20 cellular contexts compared by ENCODE assay signal in the genomic region with DNA sequence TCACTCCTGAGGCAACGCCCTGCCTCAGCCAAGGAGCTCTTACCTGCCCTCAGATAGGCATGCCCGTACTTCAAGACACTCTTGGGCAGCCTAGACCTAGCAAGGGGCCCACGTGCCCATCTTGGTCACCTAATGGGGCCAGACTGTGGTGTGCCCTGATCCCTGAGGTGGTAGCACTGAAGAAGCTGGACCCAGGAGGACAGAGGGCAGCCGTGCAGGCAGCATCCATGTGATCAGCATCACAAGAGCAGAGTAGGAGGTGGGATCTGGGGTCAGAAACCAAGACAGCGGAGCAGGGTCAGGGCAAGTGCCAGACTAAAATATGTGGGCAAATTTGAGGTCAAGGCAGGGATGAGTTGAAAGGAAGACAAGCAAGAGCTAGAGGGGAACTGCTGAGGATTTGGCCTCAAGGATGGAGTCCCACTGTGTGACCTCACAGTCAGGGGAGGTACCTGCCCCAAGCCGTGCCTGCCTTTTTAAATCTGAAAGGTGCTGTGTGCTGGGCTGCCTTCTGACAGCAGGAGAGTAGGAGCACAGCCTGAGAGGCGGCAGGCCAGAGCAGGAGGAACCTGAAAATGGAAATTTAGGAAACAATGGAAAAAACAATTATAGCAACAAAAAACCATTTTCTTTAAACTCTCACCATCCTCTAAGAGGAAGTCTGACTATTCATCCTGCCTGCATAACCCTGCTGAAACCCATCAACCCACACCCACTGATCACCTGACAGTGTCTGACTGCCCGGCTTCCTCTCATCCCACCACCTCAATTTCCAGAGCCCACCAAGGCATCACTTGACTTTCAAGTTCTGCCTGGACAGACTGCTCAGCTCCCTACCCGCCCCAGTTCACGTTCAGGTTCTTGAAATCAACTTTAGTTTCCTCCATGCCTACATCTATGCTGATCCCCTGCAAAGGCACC. TPM values are rescaled to one million over a fixed set of nuclear protein-coding genes. Genes with fewer than 3 reads are reported as not detected.
A peak's percentile ranks its signal among the peaks of the same experiment; 100 is the strongest.
DNase-seq lines count a peak whose midpoint lies in the region; ATAC-seq and TF ChIP-seq lines count a peak whose summit lies in the region.
"Had no signal": no experiment of that assay in that cellular context is flagged by ENCODE, and none has a peak within 500 bp of the region (broad histone marks: within the 10 kb centered on the region; RNA-seq: fewer than 3 reads in every experiment).

No MANE protein-coding gene starts in this region.

- peaks cover 5% of the 10 kb centered on the region for H4K20me1 ChIP-seq in smooth muscle cell (ENCODE audit: low read depth)

- POLR2A ChIA-PET in activated naive CD8-positive, alpha-beta T cell treated with anti-CD3 and anti-CD28 coated beads, Interleukin-2, amount 10 ng/mL, durations not matched to agents 7 days and 5 days (lab: Charles Lee): no interaction called here

- peaks cover 26% of the 10 kb centered on the region for H3K4me1 Mint-ChIP-seq in activated naive CD8-positive, alpha-beta T cell treated with anti-CD3 and anti-CD28 coated beads, Interleukin-2, amount 10 ng/mL, durations not matched to agents 7 days and 5 days
- H3K4me1 Mint-ChIP-seq in activated naive CD8-positive, alpha-beta T cell treated with anti-CD3 and anti-CD28 coated beads, Interleukin-2, amount 50 U/mL, for 24 hours: peaks cover 42% of the 10 kb centered on the region
- peaks cover 38% of the 10 kb centered on the region for H3K4me1 Mint-ChIP-seq in activated T-helper 17 cell treated with anti-CD3 and anti-CD28 coated beads, Interleukin-2, amount 50 U/mL, for 72 hours
- peaks cover 23 to 43% of the 10 kb centered on the region in 2 donors for H3K4me1 Mint-ChIP-seq in stimulated activated naive B cell treated with anti-CD40 and anti-IgM and Interleukin-4, amounts not matched to agents 10 μg/mL and 1 μg/mL and 100 μg/mL, for 72 hours

- TF ChIP-seq CTCF in smooth muscle cell (IDR thresholded peaks at IDR 0.05; ENCODE audit: borderline replicate concordance, insufficient read depth, poor library complexity, severe bottlenecking): no peak

- no peaks in the 10 kb centered on the region for H3F3A ChIP-seq in smooth muscle cell (ENCODE audit: low read depth)

- H3K36me3 ChIP-seq in HUES6 (ENCODE audit: control insufficient read depth, insufficient read depth, low read length): peaks cover 17% of the 10 kb centered on the region; the same call in 1 of the 2 replicates
- H3K36me3 ChIP-seq in smooth muscle cell (ENCODE audit: low read depth): no peaks in the 10 kb centered on the region
- H3K36me3 ChIP-seq: esophagus squamous epithelium, Peyer's patch had no signal

- 96% methylated on average over 10 of the region's 10 CpGs for WGBS in smooth muscle cell (ENCODE audit: low lambda C conversion rate)

- H3K4me1 ChIP-seq in HUES6 (ENCODE audit: control insufficient read depth, insufficient read depth, low read length) (peaks cover 41% of the 10 kb centered on the region), smooth muscle cell (ENCODE audit: low read depth) (no peaks in the 10 kb centered on the region)
- H3K4me1 ChIP-seq: esophagus squamous epithelium had no signal

- H3K9ac ChIP-seq in HUES6 (ENCODE audit: low read length): no peak overlapping the region
- H3K9ac ChIP-seq in smooth muscle cell (ENCODE audit: low read depth): no peak overlapping the region
- H3K9ac ChIP-seq: SK-N-SH had no signal

- H3K79me2 ChIP-seq in smooth muscle cell (ENCODE audit: low read depth): peaks cover 46% of the 10 kb centered on the region

- no peak overlapping the region for H3K4me2 ChIP-seq in smooth muscle cell
- H3K4me2 ChIP-seq: SK-N-SH had no signal

- H3K4me3 Mint-ChIP-seq in activated naive CD8-positive, alpha-beta T cell treated with anti-CD3 and anti-CD28 coated beads, Interleukin-2, amount 10 ng/mL, durations not matched to agents 7 days and 5 days: peak overlapping the region; percentile 16
- H3K4me3 Mint-ChIP-seq in activated naive CD8-positive, alpha-beta T cell treated with anti-CD3 and anti-CD28 coated beads, Interleukin-2, amount 50 U/mL, for 24 hours: no peak overlapping the region
- peak overlapping the region; percentile 73 for H3K4me3 Mint-ChIP-seq in activated T-helper 17 cell treated with anti-CD3 and anti-CD28 coated beads, Interleukin-2, amount 50 U/mL, for 72 hours
- H3K4me3 Mint-ChIP-seq in stimulated activated naive B cell treated with anti-CD40 and anti-IgM and Interleukin-4, amounts not matched to agents 10 μg/mL and 1 μg/mL and 100 μg/mL, for 72 hours: peak overlapping the region in 1 of 2 donors; percentile 49
- H3K4me3 Mint-ChIP-seq: activated naive CD8-positive, alpha-beta T cell had no signal

- H3K9me3 ChIP-seq in HUES6 (ENCODE audit: control insufficient read depth, insufficient read depth, low read depth, low read length) (peaks cover 11% of the 10 kb centered on the region; the same call in 1 of the 2 replicates), smooth muscle cell (replicated peaks; ENCODE audit: low read depth) (no peaks in the 10 kb centered on the region)
- H3K9me3 ChIP-seq: esophagus squamous epithelium, Peyer's patch, SK-N-SH had no signal

- ATAC-seq in activated naive CD8-positive, alpha-beta T cell treated with anti-CD3 and anti-CD28 coated beads, Interleukin-2, amount 10 ng/mL, durations not matched to agents 7 days and 5 days (ENCODE audit: low read depth): peak; percentile 66
- no peak for ATAC-seq in activated naive CD8-positive, alpha-beta T cell treated with anti-CD3 and anti-CD28 coated beads, Interleukin-2, amount 50 U/mL, for 24 hours
- ATAC-seq in activated T-helper 17 cell treated with anti-CD3 and anti-CD28 coated beads, Interleukin-2, amount 50 U/mL, for 72 hours (replicated peaks): no peak
- no peak for ATAC-seq in stimulated activated naive B cell treated with anti-CD40 and anti-IgM and Interleukin-4, amounts not matched to agents 10 μg/mL and 1 μg/mL and 100 μg/mL, for 72 hours (replicated peaks)
- ATAC-seq in HG03045 (IDR thresholded peaks at IDR 0.05; ENCODE audit: unreplicated experiment): no peak
- ATAC-seq: sciatic nerve had no signal

- H3K4me3 ChIP-seq in HUES6 (ENCODE audit: low read depth, low read length) (no peak overlapping the region), smooth muscle cell (no peak overlapping the region)
- H3K4me3 ChIP-seq: dorsolateral prefrontal cortex, esophagus squamous epithelium, Peyer's patch had no signal

- H3K27me3 Mint-ChIP-seq in activated naive CD8-positive, alpha-beta T cell treated with anti-CD3 and anti-CD28 coated beads, Interleukin-2, amount 10 ng/mL, durations not matched to agents 7 days and 5 days: no peaks in the 10 kb centered on the region
- no peaks in the 10 kb centered on the region for H3K27me3 Mint-ChIP-seq in activated naive CD8-positive, alpha-beta T cell treated with anti-CD3 and anti-CD28 coated beads, Interleukin-2, amount 50 U/mL, for 24 hours
- H3K27me3 Mint-ChIP-seq in activated T-helper 17 cell treated with anti-CD3 and anti-CD28 coated beads, Interleukin-2, amount 50 U/mL, for 72 hours: no peaks in the 10 kb centered on the region
- H3K27me3 Mint-ChIP-seq in stimulated activated naive B cell treated with anti-CD40 and anti-IgM and Interleukin-4, amounts not matched to agents 10 μg/mL and 1 μg/mL and 100 μg/mL, for 72 hours: no peaks in the 10 kb centered on the region
- H3K27me3 Mint-ChIP-seq: activated naive CD8-positive, alpha-beta T cell had no signal

- H3K27ac ChIP-seq in HUES6 (ENCODE audit: low read depth, low read length) (peak overlapping the region; percentile 5; the same call in 1 of the 2 replicates), smooth muscle cell (ENCODE audit: low read depth) (no peak overlapping the region)
- H3K27ac ChIP-seq: brain microvascular endothelial cell, dorsolateral prefrontal cortex, esophagus squamous epithelium had no signal

- no peaks in the 10 kb centered on the region for H3K9me3 Mint-ChIP-seq in activated naive CD8-positive, alpha-beta T cell treated with anti-CD3 and anti-CD28 coated beads, Interleukin-2, amount 10 ng/mL, durations not matched to agents 7 days and 5 days
- H3K9me3 Mint-ChIP-seq in activated naive CD8-positive, alpha-beta T cell treated with anti-CD3 and anti-CD28 coated beads, Interleukin-2, amount 50 U/mL, for 24 hours: no peaks in the 10 kb centered on the region
- H3K9me3 Mint-ChIP-seq in activated T-helper 17 cell treated with anti-CD3 and anti-CD28 coated beads, Interleukin-2, amount 50 U/mL, for 72 hours: no peaks in the 10 kb centered on the region
- H3K9me3 Mint-ChIP-seq in stimulated activated naive B cell treated with anti-CD40 and anti-IgM and Interleukin-4, amounts not matched to agents 10 μg/mL and 1 μg/mL and 100 μg/mL, for 72 hours: no peaks in the 10 kb centered on the region

- DNase-seq in activated naive CD8-positive, alpha-beta T cell treated with anti-CD3 and anti-CD28 coated beads, Interleukin-2, amount 10 ng/mL, durations not matched to agents 7 days and 5 days: no peak
- DNase-seq in activated naive CD8-positive, alpha-beta T cell treated with anti-CD3 and anti-CD28 coated beads, Interleukin-2, amount 50 U/mL, for 24 hours: no peak
- no peak for DNase-seq in stimulated activated naive B cell treated with anti-CD40 and anti-IgM and Interleukin-4, amounts not matched to agents 10 μg/mL and 1 μg/mL and 100 μg/mL, for 72 hours
- DNase-seq in glomerular visceral epithelial cell (ENCODE audit: extremely low spot score) (no peak), smooth muscle cell (lab: John Stamatoyannopoulos, UW; ENCODE audit: unreplicated experiment) (no peak)
- DNase-seq: brain microvascular endothelial cell, Calu3, dorsolateral prefrontal cortex, esophagus squamous epithelium, H7, left ventricle myocardium superior, NCI-H1105 treated with DMSO at 0.1 percent for 48 hours, NCI-H526 treated with DMSO at 0.1 percent for 48 hours, Peyer's patch, SK-N-SH had no signal

- H2AFZ ChIP-seq in smooth muscle cell (ENCODE audit: low read depth): no peak overlapping the region

- no peaks in the 10 kb centered on the region for H3K36me3 Mint-ChIP-seq in activated naive CD8-positive, alpha-beta T cell treated with anti-CD3 and anti-CD28 coated beads, Interleukin-2, amount 10 ng/mL, durations not matched to agents 7 days and 5 days
- no peaks in the 10 kb centered on the region for H3K36me3 Mint-ChIP-seq in activated naive CD8-positive, alpha-beta T cell treated with anti-CD3 and anti-CD28 coated beads, Interleukin-2, amount 50 U/mL, for 24 hours (ENCODE audit: low read depth)
- no peaks in the 10 kb centered on the region for H3K36me3 Mint-ChIP-seq in activated T-helper 17 cell treated with anti-CD3 and anti-CD28 coated beads, Interleukin-2, amount 50 U/mL, for 72 hours (ENCODE audit: low read depth)
- H3K36me3 Mint-ChIP-seq in stimulated activated naive B cell treated with anti-CD40 and anti-IgM and Interleukin-4, amounts not matched to agents 10 μg/mL and 1 μg/mL and 100 μg/mL, for 72 hours: peaks cover 2 to 4% of the 10 kb centered on the region in 2 donors
- H3K36me3 Mint-ChIP-seq: activated naive CD8-positive, alpha-beta T cell had no signal

- H3K27me3 ChIP-seq in HUES6 (ENCODE audit: control insufficient read depth, insufficient read depth, low read length) (no peaks in the 10 kb centered on the region), smooth muscle cell (ENCODE audit: low read depth) (no peaks in the 10 kb centered on the region)
- H3K27me3 ChIP-seq: brain microvascular endothelial cell, dorsolateral prefrontal cortex, esophagus squamous epithelium, Peyer's patch had no signal

- H3K27ac Mint-ChIP-seq in activated naive CD8-positive, alpha-beta T cell treated with anti-CD3 and anti-CD28 coated beads, Interleukin-2, amount 10 ng/mL, durations not matched to agents 7 days and 5 days: peak overlapping the region; percentile 83
- H3K27ac Mint-ChIP-seq in activated naive CD8-positive, alpha-beta T cell treated with anti-CD3 and anti-CD28 coated beads, Interleukin-2, amount 50 U/mL, for 24 hours: no peak overlapping the region
- peak overlapping the region; percentile 92 for H3K27ac Mint-ChIP-seq in activated T-helper 17 cell treated with anti-CD3 and anti-CD28 coated beads, Interleukin-2, amount 50 U/mL, for 72 hours
- H3K27ac Mint-ChIP-seq in stimulated activated naive B cell treated with anti-CD40 and anti-IgM and Interleukin-4, amounts not matched to agents 10 μg/mL and 1 μg/mL and 100 μg/mL, for 72 hours: peak overlapping the region; percentile 78
- H3K27ac Mint-ChIP-seq: activated naive CD8-positive, alpha-beta T cell had no signal

RNA-seq across cellular contexts. Expression of a gene that starts 7.3 kb away (rescaled TPM):
- 10 to 100 TPM; 50.1 to 55.1 TPM for total RNA-seq in activated naive CD8-positive, alpha-beta T cell treated with anti-CD3 and anti-CD28 coated beads, Interleukin-2, amount 10 ng/mL, durations not matched to agents 7 days and 5 days
- total RNA-seq in activated T-helper 17 cell treated with anti-CD3 and anti-CD28 coated beads, Interleukin-2, amount 50 U/mL, for 72 hours: 10 to 100 TPM; 33.3 to 45.6 TPM
- total RNA-seq in smooth muscle cell: 68.0 and 108 TPM in 2 replicates
- 21.7 and 22.2 TPM in 2 replicates for polyA plus RNA-seq in smooth muscle cell
